6 cellular contexts compared by ENCODE assay signal in genomic region chr17:75077490-75078096, GRCh38. TPM values are rescaled to one million over a fixed set of nuclear protein-coding genes. Genes with fewer than 3 reads are reported as not detected.
A peak's percentile ranks its signal among the peaks of the same experiment; 100 is the strongest.
DNase-seq lines count a peak whose midpoint lies in the region; FAIRE-seq and TF ChIP-seq lines count a peak whose summit lies in the region.

No MANE protein-coding gene starts in this region.

- no peaks in the 10 kb centered on the region for H3K36me3 ChIP-seq in fibroblast of lung (ENCODE audit: control insufficient read depth, insufficient read depth, low read length)

- peaks cover 22% of the 10 kb centered on the region for H3K4me1 ChIP-seq in fibroblast of lung (ENCODE audit: control insufficient read depth, extremely low read depth, insufficient read depth, low read length)

- H3K79me2 ChIP-seq in fibroblast of lung (ENCODE audit: control insufficient read depth, insufficient read depth, low read length) = no peaks in the 10 kb centered on the region

- H3K27ac ChIP-seq in VCaP (no peak overlapping the region), fibroblast of lung (ENCODE audit: insufficient read depth, low read length) (no peak overlapping the region)

- H3K4me3 ChIP-seq in fibroblast of lung (replicated peaks in 1 of 4; ENCODE audit: control extremely low read depth in 1 of 4, insufficient read depth in 1 of 4, low read depth in 3 of 4, low read length in 4 of 4) = peak overlapping the region in 1 of 4 experiments; percentile 28

- no peaks in the 10 kb centered on the region for H3K9me3 ChIP-seq in fibroblast of lung (ENCODE audit: control insufficient read depth, insufficient read depth, low read depth, low read length)

- H4K20me1 ChIP-seq in fibroblast of lung (ENCODE audit: control insufficient read depth, extremely low read depth, insufficient read depth, low read length) = no peaks in the 10 kb centered on the region

- DNase-seq in GM19239 (ENCODE audit: insufficient read length, low spot score) = peak; percentile 76
- DNase-seq in fibroblast of lung (ENCODE audit: low read depth in 2 of 2) = peak in 1 of 2 donors; percentile 51
- peak; percentile 23 to 35 for DNase-seq in stimulated activated CD4-positive, alpha-beta T cell treated with anti-CD3 and anti-CD28 coated beads, Interleukin-15, amount 100 ng/mL, for 1 hour (ENCODE audit: low read depth in 1 of 2, low spot score in 1 of 2)
- no peak for DNase-seq in D721Med (ENCODE audit: insufficient read length, low spot score)
- DNase-seq in NCI-H82 (lab: John Stamatoyannopoulos, UW) = no peak

- FAIRE-seq in GM19239 (lab: Jason Lieb, UNC) = peak; percentile 70
- no peak for FAIRE-seq in D721Med (lab: Jason Lieb, UNC)

- H3K9ac ChIP-seq in fibroblast of lung (ENCODE audit: insufficient read depth, low read length) = no peak overlapping the region

- peak; percentile 8; the same call in 1 of the 2 replicates for TF ChIP-seq CTCF in VCaP (conservative IDR thresholded peaks at IDR 0.05)
- no peak for TF ChIP-seq CTCF in fibroblast of lung (conservative IDR thresholded peaks at IDR 0.05 in 1 of 2, IDR thresholded peaks at IDR 0.05 in 1 of 2; ENCODE audit: low read depth in 1 of 2, low read length in 2 of 2)
- no peak for TF ChIP-seq CTCF in D721Med (IDR thresholded peaks at IDR 0.05; ENCODE audit: insufficient read depth, missing control alignments)

- H2AFZ ChIP-seq in fibroblast of lung (ENCODE audit: low read length) = peak overlapping the region; percentile 68

- H3K4me2 ChIP-seq in fibroblast of lung (ENCODE audit: extremely low read depth, insufficient read depth, low read length) = peak overlapping the region; percentile 37

- H3K27me3 ChIP-seq in fibroblast of lung (ENCODE audit: control insufficient read depth, insufficient read depth, low read length) = no peaks in the 10 kb centered on the region

RNA-seq across cellular contexts. Expression of gene SLC16A5, which starts 10.2 kb away (rescaled TPM):
- total RNA-seq in fibroblast of lung = 3.6 and 8.4 TPM in 2 replicates
- 1.5 and 2.4 TPM in 2 replicates for polyA plus RNA-seq in fibroblast of lung
- polyA plus RNA-seq in fibroblast of lung (2012) = 1.7 and 3.4 TPM in 2 replicates
- polyA minus RNA-seq in fibroblast of lung (ENCODE audit: low replicate concordance) = 4.7 and 6.4 TPM in 2 replicates

RNA-seq across cellular contexts. Expression of gene KCTD2, which starts 30.6 kb away (rescaled TPM):
- total RNA-seq in fibroblast of lung = 17.5 and 17.7 TPM in 2 replicates
- 29.5 and 35.8 TPM in 2 replicates for polyA plus RNA-seq in fibroblast of lung
- 15.0 and 17.6 TPM in 2 replicates for polyA plus RNA-seq in fibroblast of lung (2012)
- 21.7 and 26.5 TPM in 2 replicates for polyA minus RNA-seq in fibroblast of lung (ENCODE audit: low replicate concordance)

RNA-seq across cellular contexts. Expression of gene ATP5PD, which starts 30.8 kb away (rescaled TPM):
- total RNA-seq in fibroblast of lung = 258 and 317 TPM in 2 replicates
- 442 and 521 TPM in 2 replicates for polyA plus RNA-seq in fibroblast of lung
- 652 and 693 TPM in 2 replicates for polyA plus RNA-seq in fibroblast of lung (2012)
- polyA minus RNA-seq in fibroblast of lung (ENCODE audit: low replicate concordance) = 93.1 and 124 TPM in 2 replicates

RNA-seq across cellular contexts. Expression of gene ARMC7, which starts 32.2 kb away (rescaled TPM):
- 2.8 and 3.1 TPM in 2 replicates for total RNA-seq in fibroblast of lung
- polyA plus RNA-seq in fibroblast of lung = 5.7 and 5.9 TPM in 2 replicates
- polyA plus RNA-seq in fibroblast of lung (2012) = 7.8 and 8.1 TPM in 2 replicates
- 18.5 and 30.3 TPM in 2 replicates for polyA minus RNA-seq in fibroblast of lung (ENCODE audit: low replicate concordance)

RNA-seq across cellular contexts. Expression of gene NT5C, which starts 53.9 kb away (rescaled TPM):
- 25.7 and 29.9 TPM in 2 replicates for total RNA-seq in fibroblast of lung
- 18.6 and 21.6 TPM in 2 replicates for polyA plus RNA-seq in fibroblast of lung
- 40.3 and 54.5 TPM in 2 replicates for polyA plus RNA-seq in fibroblast of lung (2012)
- polyA minus RNA-seq in fibroblast of lung (ENCODE audit: low replicate concordance) = 10.5 and 27.5 TPM in 2 replicates

Comparison
In these comparisons a context has a peak if more than half of its experiments do, and no peak if none do; other contexts are left out.
1. DNase-seq: peak in GM19239 (single experiment) and stimulated activated CD4-positive, alpha-beta T cell treated with anti-CD3 and anti-CD28 coated beads, Interleukin-15, amount 100 ng/mL, for 1 hour (2 of 2); none in D721Med (single experiment) and NCI-H82 (single experiment).